In the genomic region with DNA sequence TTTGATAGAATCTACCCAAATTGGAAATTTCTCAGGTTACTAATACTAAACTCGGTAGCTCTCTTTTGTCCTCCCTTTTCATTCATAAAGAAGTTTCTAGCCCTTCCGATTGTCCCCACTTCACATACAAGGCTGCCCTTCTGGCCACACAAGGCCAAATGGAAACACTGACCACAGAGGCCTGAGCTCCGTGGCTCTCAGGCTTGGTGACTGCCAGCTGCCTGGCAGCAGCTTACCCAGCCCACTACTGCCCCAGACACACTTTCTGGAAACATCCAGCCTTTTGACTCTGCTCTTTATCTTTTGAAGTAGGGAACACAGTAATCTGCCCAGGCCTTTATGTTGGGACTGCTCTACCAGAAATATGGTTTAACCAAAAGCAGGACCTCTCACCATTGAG, we compare ENCODE assay signal across 21 cellular contexts.
DNase-seq lines count a peak whose midpoint lies in the region; ATAC-seq and TF ChIP-seq lines count a peak whose summit lies in the region.
"Had no signal": no experiment of that assay in that cellular context is flagged by ENCODE, and none has a peak within 500 bp of the region (broad histone marks: within the 10 kb centered on the region; RNA-seq: fewer than 3 reads in every experiment).

No MANE protein-coding gene starts in this region.

- no peaks in the 10 kb centered on the region for H3K27me3 Mint-ChIP-seq in activated naive CD4-positive, alpha-beta T cell treated with anti-CD3 and anti-CD28 coated beads for 36 hours (ENCODE audit: low read depth)
- H3K27me3 Mint-ChIP-seq in chondrocyte (ENCODE audit: low read depth) (no peaks in the 10 kb centered on the region), neural crest cell (ENCODE audit: low read depth) (no peaks in the 10 kb centered on the region)
- no peaks in the 10 kb centered on the region for H3K27me3 Mint-ChIP-seq in activated CD4-positive, alpha-beta memory T cell treated with anti-CD3 and anti-CD28 coated beads for 36 hours

- H3K4me1 ChIP-seq in thoracic aorta (ENCODE audit: control insufficient read depth in 1 of 2, low read depth in 2 of 2), result peaks cover 23 to 67% of the 10 kb centered on the region in 2 donors

- intact Hi-C loops in activated naive CD4-positive, alpha-beta T cell treated with anti-CD3 and anti-CD28 coated beads for 36 hours (cut with micrococcal nuclease), result no loop called here
- intact Hi-C loops in activated CD4-positive, alpha-beta memory T cell treated with anti-CD3 and anti-CD28 coated beads for 36 hours (cut with micrococcal nuclease), result no loop called here

- H3K36me3 ChIP-seq in thoracic aorta, result peaks cover 3% of the 10 kb centered on the region

- H3K4me3 Mint-ChIP-seq in activated naive CD4-positive, alpha-beta T cell treated with anti-CD3 and anti-CD28 coated beads for 36 hours, result no peak overlapping the region
- no peak overlapping the region for H3K4me3 Mint-ChIP-seq in chondrocyte (ENCODE audit: unreplicated experiment)
- no peak overlapping the region for H3K4me3 Mint-ChIP-seq in neural crest cell
- H3K4me3 Mint-ChIP-seq in activated CD4-positive, alpha-beta memory T cell treated with anti-CD3 and anti-CD28 coated beads for 36 hours, result no peak overlapping the region
- H3K4me3 Mint-ChIP-seq: CD8-positive, alpha-beta T cell had no signal

- no peak for DNase-seq in activated naive CD4-positive, alpha-beta T cell treated with anti-CD3 and anti-CD28 coated beads for 36 hours
- DNase-seq in activated naive CD4-positive, alpha-beta T cell (lab: John Stamatoyannopoulos, UW), result no peak
- DNase-seq in chondrocyte (ENCODE audit: low spot score) (no peak), neural crest cell (ENCODE audit: low read depth, low spot score) (no peak), thoracic aorta (ENCODE audit: low spot score) (no peak)
- no peak for DNase-seq in activated effector memory CD4-positive, alpha-beta T cell treated with Interleukin-2 at 50 U/mL for 16 hours
- DNase-seq in activated CD4-positive, alpha-beta memory T cell treated with anti-CD3 and anti-CD28 coated beads for 36 hours, result no peak
- DNase-seq: CD8-positive, alpha-beta T cell; DND-41; GDM1; GM23248; NCI-H1092; NCI-H2227 treated with DMSO at 0.1 percent for 48 hours; NCI-H526; NK-92 treated with Interleukin-12 subunit alpha and Interleukin-12 subunit beta, amount 100 ng/mL, for 24 hours; OCI-M1 had no signal

- H3K9me3 ChIP-seq in thoracic aorta, result no peaks in the 10 kb centered on the region

- H3K27ac Mint-ChIP-seq in activated naive CD4-positive, alpha-beta T cell treated with anti-CD3 and anti-CD28 coated beads for 36 hours, result peak overlapping the region; percentile 67
- H3K27ac Mint-ChIP-seq in chondrocyte (ENCODE audit: unreplicated experiment), result peak overlapping the region; percentile 28
- peak overlapping the region; percentile 61 for H3K27ac Mint-ChIP-seq in neural crest cell (ENCODE audit: unreplicated experiment)
- no peak overlapping the region for H3K27ac Mint-ChIP-seq in activated CD4-positive, alpha-beta memory T cell treated with anti-CD3 and anti-CD28 coated beads for 36 hours
- H3K27ac Mint-ChIP-seq: CD8-positive, alpha-beta T cell had no signal

- no peak for TF ChIP-seq CTCF in chondrocyte (IDR thresholded peaks at IDR 0.05)
- TF ChIP-seq CTCF in neural crest cell (conservative IDR thresholded peaks at IDR 0.05), result no peak
- TF ChIP-seq CTCF in thoracic aorta (IDR thresholded peaks at IDR 0.05), result no peak

- ATAC-seq in thoracic aorta (ENCODE audit: insufficient number of reproducible peaks, low FRiP score, low read depth) (no peak), HG02610 (IDR thresholded peaks at IDR 0.05; ENCODE audit: unreplicated experiment) (no peak)
- ATAC-seq: CD8-positive, alpha-beta T cell; K562 had no signal

- H3K27ac ChIP-seq in thoracic aorta, result peak overlapping the region; percentile 59 to 76
- H3K27ac ChIP-seq: 22Rv1, GM23248, HL-60, RWPE1 had no signal

- H3K4me3 ChIP-seq in thoracic aorta, result no peak overlapping the region
- H3K4me3 ChIP-seq: GM23248, K562 had no signal

- no peaks in the 10 kb centered on the region for H3K27me3 ChIP-seq in thoracic aorta (replicated peaks; ENCODE audit: insufficient read depth)

- POLR2A ChIA-PET in activated CD4-positive, alpha-beta memory T cell treated with anti-CD3 and anti-CD28 coated beads for 36 hours (lab: Charles Lee), result no interaction called here

- no peaks in the 10 kb centered on the region for H3K9me3 Mint-ChIP-seq in activated naive CD4-positive, alpha-beta T cell treated with anti-CD3 and anti-CD28 coated beads for 36 hours
- no peaks in the 10 kb centered on the region for H3K9me3 Mint-ChIP-seq in chondrocyte (ENCODE audit: low read depth)
- H3K9me3 Mint-ChIP-seq in neural crest cell, result no peaks in the 10 kb centered on the region
- H3K9me3 Mint-ChIP-seq in activated CD4-positive, alpha-beta memory T cell treated with anti-CD3 and anti-CD28 coated beads for 36 hours, result no peaks in the 10 kb centered on the region
- H3K9me3 Mint-ChIP-seq: CD8-positive, alpha-beta T cell had no signal

- peaks cover 29% of the 10 kb centered on the region for H3K4me1 Mint-ChIP-seq in activated naive CD4-positive, alpha-beta T cell treated with anti-CD3 and anti-CD28 coated beads for 36 hours (ENCODE audit: low read depth)
- H3K4me1 Mint-ChIP-seq in chondrocyte (ENCODE audit: low read depth), result peaks cover 53% of the 10 kb centered on the region
- H3K4me1 Mint-ChIP-seq in neural crest cell, result peaks cover 4% of the 10 kb centered on the region
- H3K4me1 Mint-ChIP-seq in activated CD4-positive, alpha-beta memory T cell treated with anti-CD3 and anti-CD28 coated beads for 36 hours (ENCODE audit: low read depth), result peaks cover 39% of the 10 kb centered on the region

- no peaks in the 10 kb centered on the region for H3K36me3 Mint-ChIP-seq in activated naive CD4-positive, alpha-beta T cell treated with anti-CD3 and anti-CD28 coated beads for 36 hours (ENCODE audit: low read depth)
- H3K36me3 Mint-ChIP-seq in chondrocyte (ENCODE audit: low read depth), result peaks cover 3% of the 10 kb centered on the region
- no peaks in the 10 kb centered on the region for H3K36me3 Mint-ChIP-seq in neural crest cell (ENCODE audit: low read depth)
- peaks cover 2% of the 10 kb centered on the region for H3K36me3 Mint-ChIP-seq in activated CD4-positive, alpha-beta memory T cell treated with anti-CD3 and anti-CD28 coated beads for 36 hours
- H3K36me3 Mint-ChIP-seq: CD8-positive, alpha-beta T cell had no signal

- CTCF ChIA-PET in activated naive CD4-positive, alpha-beta T cell treated with anti-CD3 and anti-CD28 coated beads for 36 hours (lab: Charles Lee), result interaction anchor here (1.2 to 1.4 kb wide), 2 partner anchors 39 kb away, joined by 3 read pairs; no protein-coding TSS in a partner anchor
- CTCF ChIA-PET in activated CD4-positive, alpha-beta memory T cell treated with anti-CD3 and anti-CD28 coated beads for 36 hours (lab: Charles Lee), result interaction anchor here (2.3 kb wide), 1 partner anchor 38 kb away, joined by 12 read pairs; no protein-coding TSS in a partner anchor
